ENCODE assay signal across 8 cellular contexts in the genomic region with DNA sequence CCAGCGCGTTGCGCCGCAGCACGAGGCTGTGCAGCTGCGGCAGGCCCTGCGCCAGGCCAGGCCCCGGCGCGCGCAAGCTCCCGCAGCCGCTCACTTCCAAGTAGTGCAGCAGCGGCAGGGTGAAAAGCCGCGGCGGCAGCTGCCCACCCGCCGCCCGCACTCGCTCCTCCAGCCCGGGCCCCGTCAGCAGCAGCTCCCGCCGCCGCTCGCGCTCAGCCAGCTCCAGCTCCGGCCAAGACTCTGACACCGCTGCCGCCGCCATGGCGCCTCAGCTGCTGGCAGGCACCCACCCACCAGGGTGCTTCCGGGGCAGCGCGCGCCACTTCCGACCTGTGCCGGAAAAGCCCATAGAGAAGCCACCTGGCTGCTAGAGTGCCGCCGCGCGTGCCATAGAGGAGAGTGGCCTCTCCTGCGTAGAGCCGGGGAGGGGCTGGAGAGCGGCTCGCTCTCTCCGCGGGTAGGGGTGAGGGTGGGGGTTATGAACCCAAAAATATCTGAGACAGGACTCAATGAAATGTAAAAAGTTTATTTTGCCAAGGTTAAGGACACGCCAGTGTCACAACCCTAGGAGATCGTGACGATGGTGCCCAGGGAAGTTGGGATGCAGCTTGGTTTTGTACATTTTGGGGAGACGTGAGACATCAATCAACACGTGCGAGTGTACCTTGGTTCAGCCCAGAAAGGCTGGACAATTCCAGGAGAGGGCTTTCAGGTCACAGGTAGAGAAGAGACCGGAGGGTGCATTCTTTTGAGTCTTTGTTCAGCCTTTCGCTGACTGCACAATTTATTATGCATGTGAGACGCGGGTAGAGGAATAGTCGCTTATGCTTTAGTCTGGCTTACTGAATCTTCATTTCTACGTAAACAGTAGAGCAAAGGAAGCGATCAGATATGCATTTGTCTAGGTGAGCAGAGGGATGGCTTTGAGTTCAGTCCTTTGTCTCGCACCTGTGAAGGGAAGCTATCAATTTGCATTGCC. TPM values are rescaled to one million over a fixed set of nuclear protein-coding genes. Genes with fewer than 3 reads are reported as not detected.
DNase-seq lines count a peak whose midpoint lies in the region; ATAC-seq and TF ChIP-seq lines count a peak whose summit lies in the region.

A gene (minus strand): TSS at position 284 of the 979 bp plus-strand sequence. CDS start 22 bp downstream, at position 262.

- H3K4me1 ChIP-seq in ascending aorta, result peaks cover 20 to 27% of the 10 kb centered on the region in 2 donors
- H3K4me1 ChIP-seq in right cardiac atrium (ENCODE audit: control insufficient read depth, insufficient read depth, low read length), result peaks cover 5% of the 10 kb centered on the region
- H3K4me1 ChIP-seq in uterus, result peaks cover 0 to 18% of the 10 kb centered on the region in 2 donors

- WGBS in right cardiac atrium, result 5% methylated on average over 62 of the region's 63 CpGs

- no peaks in the 10 kb centered on the region for H3K9me3 ChIP-seq in ascending aorta
- no peaks in the 10 kb centered on the region for H3K9me3 ChIP-seq in right cardiac atrium (ENCODE audit: control insufficient read depth, low read length)
- no peaks in the 10 kb centered on the region for H3K9me3 ChIP-seq in uterus

- H3K36me3 ChIP-seq in ascending aorta (no peaks in the 10 kb centered on the region), uterus (no peaks in the 10 kb centered on the region)

- H3K27ac ChIP-seq in ascending aorta (peak within 1 kb of the TSS; percentile 63 to 67), right cardiac atrium (ENCODE audit: low read length) (peak within 1 kb of the TSS; percentile 71), uterus (peak within 1 kb of the TSS; percentile 42 to 54)

- peak; percentile 23 to 68 for TF ChIP-seq POLR2A in uterus (IDR thresholded peaks at IDR 0.05)

- no peaks in the 10 kb centered on the region for H3K27me3 ChIP-seq in ascending aorta
- H3K27me3 ChIP-seq in right cardiac atrium (ENCODE audit: control insufficient read depth, insufficient read depth), result no peaks in the 10 kb centered on the region
- no peaks in the 10 kb centered on the region for H3K27me3 ChIP-seq in uterus

- peak; percentile 66 to 72 for DNase-seq in NCI-H187 (lab: John Stamatoyannopoulos, UW)
- peak; percentile 88 for DNase-seq in T-helper 22 cell (ENCODE audit: low read depth)
- peak; percentile 65 to 96 for DNase-seq in ascending aorta (ENCODE audit: low spot score in 2 of 2)
- DNase-seq in right cardiac atrium, result peak; percentile 96 to 99 (median 98)
- DNase-seq in putamen (ENCODE audit: low spot score), result peak; percentile 94
- DNase-seq in uterus, result peak; percentile 90 to 92

- peak; percentile 95 for ATAC-seq in GM18498 (IDR thresholded peaks at IDR 0.05; ENCODE audit: unreplicated experiment)
- ATAC-seq in HG02870 (IDR thresholded peaks at IDR 0.05; ENCODE audit: unreplicated experiment), result peak; percentile 90
- ATAC-seq in right cardiac atrium, result peak; percentile 99 to 100

- intact Hi-C loops in ascending aorta (cut with DNase I) (loop anchor here (2.0 to 5.0 kb wide), 3 partner anchors 24 to 106 kb away; a partner anchor contains a TSS), right cardiac atrium (cut with DNase I) (no loop called here), uterus (cut with DNase I; ENCODE audit: low total_unique reads) (no loop called here)

- H3K4me3 ChIP-seq in ascending aorta (peak within 1 kb of the TSS; percentile 99), right cardiac atrium (ENCODE audit: low read length) (peak within 1 kb of the TSS; percentile 92), uterus (peak within 1 kb of the TSS; percentile 63 to 96)

- TF ChIP-seq CTCF in ascending aorta (IDR thresholded peaks at IDR 0.05) (no peak), uterus (IDR thresholded peaks at IDR 0.05) (peak in 3 of 4 experiments; percentile 13 to 40 (median 22))

RNA-seq across cellular contexts. Expression of the gene that starts here (rescaled TPM):
- total RNA-seq in ascending aorta (41.5 TPM), right cardiac atrium (10 to 100 TPM; 46.8 to 60.3 (median 54.2) TPM), uterus (10 to 100 TPM; 19.0 to 44.7 (median 37.4) TPM)
- 23.3 TPM for polyA plus RNA-seq in right cardiac atrium

Comparison
In these comparisons a context has a peak if more than half of its experiments do, and no peak if none do; other contexts are left out.
1. Peak in every context shown above with its lines: DNase-seq, ATAC-seq, H3K4me3 ChIP-seq and H3K27ac ChIP-seq.
2. CTCF ChIP-seq: peak in uterus (3 of 4); none in ascending aorta (0 of 3).